7 cellular contexts compared by ENCODE assay signal in the genomic region with DNA sequence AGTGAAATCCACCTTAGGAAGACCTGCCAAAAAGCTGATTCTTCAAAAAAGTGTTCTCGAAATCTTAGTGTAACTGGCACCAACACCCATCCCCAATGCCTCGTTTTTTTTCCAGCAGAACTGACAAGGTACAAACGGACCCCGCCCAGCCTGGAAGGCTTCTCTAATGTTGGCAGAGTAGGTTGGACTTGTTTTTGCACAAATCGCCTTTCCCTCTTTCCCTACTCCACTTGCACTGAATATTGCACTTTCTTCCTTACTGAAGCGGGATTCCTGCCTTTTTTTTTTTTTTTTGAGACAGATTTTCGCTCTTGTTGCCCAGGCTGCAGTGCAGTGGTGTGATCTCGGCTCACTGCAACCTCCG. TPM values are rescaled to one million over a fixed set of nuclear protein-coding genes. Genes with fewer than 3 reads are reported as not detected.
A peak's percentile ranks its signal among the peaks of the same experiment; 100 is the strongest.
DNase-seq lines count a peak whose midpoint lies in the region; ATAC-seq, FAIRE-seq and TF ChIP-seq lines count a peak whose summit lies in the region.

No MANE protein-coding gene starts in this region.

- CTCF ChIA-PET in activated CD4-positive, alpha-beta memory T cell treated with anti-CD3 and anti-CD28 coated beads, Interleukin-2, amount 10 ng/mL, durations not matched to agents 7 days and 5 days (lab: Charles Lee), result interaction anchor here (0.5 to 3.0 kb wide), 10 partner anchors 9 to 321 kb away, joined by 3 to 12 read pairs (median 6); partner anchors contain the start of genes POGLUT1 and TMEM39A

- no peak for TF ChIP-seq EP300 in gastroesophageal sphincter (IDR thresholded peaks at IDR 0.05)

- H3K27me3 ChIP-seq in gastroesophageal sphincter (no peaks in the 10 kb centered on the region), pancreas (no peaks in the 10 kb centered on the region)

- H3K9me3 Mint-ChIP-seq in activated CD4-positive, alpha-beta memory T cell treated with anti-CD3 and anti-CD28 coated beads, Interleukin-2, amount 10 ng/mL, durations not matched to agents 7 days and 5 days, result no peaks in the 10 kb centered on the region

- ATAC-seq in HG03045 (IDR thresholded peaks at IDR 0.05; ENCODE audit: unreplicated experiment), result peak; percentile 2
- ATAC-seq in gastroesophageal sphincter, result no peak
- ATAC-seq in pancreas, result peak; percentile 27 to 40 (median 33)
- no peak for ATAC-seq in GM21786 (IDR thresholded peaks at IDR 0.05; ENCODE audit: unreplicated experiment)
- no peak for ATAC-seq in HG02885 (IDR thresholded peaks at IDR 0.05; ENCODE audit: poor library complexity, unreplicated experiment)

- no peak for FAIRE-seq in pancreas (lab: Jason Lieb, UNC)

- peak overlapping the region; percentile 7 to 91 (median 88) for H3K27ac ChIP-seq in gastroesophageal sphincter
- H3K27ac ChIP-seq in pancreas, result peak overlapping the region; percentile 89 to 94 (median 94)

- H3K36me3 Mint-ChIP-seq in activated CD4-positive, alpha-beta memory T cell treated with anti-CD3 and anti-CD28 coated beads, Interleukin-2, amount 10 ng/mL, durations not matched to agents 7 days and 5 days (ENCODE audit: low read depth), result peaks cover 15% of the 10 kb centered on the region

- in situ Hi-C loops in G401 (cut with HindIII; ENCODE audit: low sequenced_read_pairs), result no loop called here

- H3K27me3 Mint-ChIP-seq in activated CD4-positive, alpha-beta memory T cell treated with anti-CD3 and anti-CD28 coated beads, Interleukin-2, amount 10 ng/mL, durations not matched to agents 7 days and 5 days, result no peaks in the 10 kb centered on the region

- TF ChIP-seq POLR2A in gastroesophageal sphincter (IDR thresholded peaks at IDR 0.05), result no peak

- TF ChIP-seq CTCF in gastroesophageal sphincter (IDR thresholded peaks at IDR 0.05), result no peak
- TF ChIP-seq CTCF in pancreas (IDR thresholded peaks at IDR 0.05), result no peak

- H3K4me1 Mint-ChIP-seq in activated CD4-positive, alpha-beta memory T cell treated with anti-CD3 and anti-CD28 coated beads, Interleukin-2, amount 10 ng/mL, durations not matched to agents 7 days and 5 days, result peaks cover 45% of the 10 kb centered on the region

- peak overlapping the region; percentile 96 for H3K27ac Mint-ChIP-seq in activated CD4-positive, alpha-beta memory T cell treated with anti-CD3 and anti-CD28 coated beads, Interleukin-2, amount 10 ng/mL, durations not matched to agents 7 days and 5 days

- H3K36me3 ChIP-seq in gastroesophageal sphincter, result peaks cover 0 to 12% of the 10 kb centered on the region in 2 donors
- peaks cover 0 to 2% (median 0%) of the 10 kb centered on the region in 3 donors for H3K36me3 ChIP-seq in pancreas

- DNase-seq in G401 (ENCODE audit: low spot score) (peak; percentile 44), pancreas (peak in 5 of 6 donors; percentile 19 to 58 (median 36))
- no peak for DNase-seq in activated CD4-positive, alpha-beta memory T cell treated with anti-CD3 and anti-CD28 coated beads, Interleukin-2, amount 10 ng/mL, durations not matched to agents 7 days and 5 days

- H3K4me3 ChIP-seq in gastroesophageal sphincter, result peak overlapping the region; percentile 69 to 70
- H3K4me3 ChIP-seq in pancreas, result peak overlapping the region; percentile 66 to 86 (median 84)

- H3K4me1 ChIP-seq in gastroesophageal sphincter, result peaks cover 4 to 47% (median 8%) of the 10 kb centered on the region in 3 donors
- H3K4me1 ChIP-seq in pancreas, result peaks cover 14 to 23% (median 23%) of the 10 kb centered on the region in 3 donors

- H3K9me3 ChIP-seq in gastroesophageal sphincter, result no peaks in the 10 kb centered on the region
- no peaks in the 10 kb centered on the region for H3K9me3 ChIP-seq in pancreas

- 8 to 10% methylated on average over 8 of the region's 9 CpGs for WGBS in gastroesophageal sphincter (ENCODE audit: low coverage in 1 of 2), 2 donors
- WGBS in pancreas, 2 donors, result 3 to 4% methylated on average over 9 of the region's 9 CpGs

- intact Hi-C loops in pancreas (cut with DNase I), result no loop called here

- peak overlapping the region; percentile 99 for H3K4me3 Mint-ChIP-seq in activated CD4-positive, alpha-beta memory T cell treated with anti-CD3 and anti-CD28 coated beads, Interleukin-2, amount 10 ng/mL, durations not matched to agents 7 days and 5 days

- POLR2A ChIA-PET in activated CD4-positive, alpha-beta memory T cell treated with anti-CD3 and anti-CD28 coated beads, Interleukin-2, amount 10 ng/mL, durations not matched to agents 7 days and 5 days (lab: Charles Lee), result interaction anchor here (0.8 to 9.6 kb wide), 24 partner anchors 9 to 1100 kb away, joined by 3 to 235 read pairs (median 5); partner anchors contain the start of genes B4GALT4, CD80, COX17 and GSK3B

RNA-seq across cellular contexts. Expression of gene TIMMDC1, which starts 0.5 kb away (rescaled TPM):
- 62.2 and 69.2 TPM in 2 replicates for total RNA-seq in G401 (2014; rRNA removed; shearing (Covaris generic))
- total RNA-seq in activated CD4-positive, alpha-beta memory T cell treated with anti-CD3 and anti-CD28 coated beads, Interleukin-2, amount 10 ng/mL, durations not matched to agents 7 days and 5 days, result 10 to 100 TPM; 66.4 to 67.4 TPM
- 10 to 100 TPM; 43.9 to 65.7 (median 52.2) TPM for total RNA-seq in gastroesophageal sphincter
- total RNA-seq in pancreas, result 10 to 100 TPM; 28.8 to 50.7 (median 38.3) TPM
- polyA plus RNA-seq in pancreas, result 10 to 100 TPM; 28.9 to 48.5 TPM

RNA-seq across cellular contexts. Expression of gene POGLUT1, which starts 29.0 kb away (rescaled TPM):
- 5.5 and 31.4 TPM in 2 replicates for total RNA-seq in G401 (2014; rRNA removed; shearing (Covaris generic))
- 10 to 100 TPM; 19.2 to 22.2 TPM for total RNA-seq in activated CD4-positive, alpha-beta memory T cell treated with anti-CD3 and anti-CD28 coated beads, Interleukin-2, amount 10 ng/mL, durations not matched to agents 7 days and 5 days
- 10 to 100 TPM in 2 of 4 donors, 1 to 10 TPM in 2; 8.8 to 13.4 (median 10.3) TPM for total RNA-seq in gastroesophageal sphincter
- 10 to 100 TPM in 3 of 6 donors, 1 to 10 TPM in 3; 6.6 to 13.8 (median 10.1) TPM for total RNA-seq in pancreas
- polyA plus RNA-seq in pancreas, result 1 to 10 TPM; 5.8 to 7.3 TPM

RNA-seq across cellular contexts. Expression of gene TMEM39A, which starts 34.4 kb away (rescaled TPM):
- 26.6 and 31.2 TPM in 2 replicates for total RNA-seq in G401 (2014; rRNA removed; shearing (Covaris generic))
- total RNA-seq in activated CD4-positive, alpha-beta memory T cell treated with anti-CD3 and anti-CD28 coated beads, Interleukin-2, amount 10 ng/mL, durations not matched to agents 7 days and 5 days, result 10 to 100 TPM; 42.7 to 42.8 TPM
- total RNA-seq in gastroesophageal sphincter (10 to 100 TPM; 21.4 to 29.6 (median 25.9) TPM), pancreas (10 to 100 TPM; 19.4 to 41.4 (median 34.8) TPM)
- polyA plus RNA-seq in pancreas, result 10 to 100 TPM; 12.2 to 15.2 TPM

Comparison
In these comparisons a context has a peak if more than half of its experiments do, and no peak if none do; other contexts are left out.
1. ATAC-seq: peak in HG03045 (single experiment) and pancreas (4 of 4); none in gastroesophageal sphincter (single experiment), GM21786 (single experiment) and HG02885 (single experiment).